In genomic region chr4:94208268-94208667, GRCh38 we compare ENCODE assay signal across 8 cellular contexts. TPM values are rescaled to one million over a fixed set of nuclear protein-coding genes. Genes with fewer than 3 reads are reported as not detected.
DNase-seq lines count a peak whose midpoint lies in the region; ATAC-seq and TF ChIP-seq lines count a peak whose summit lies in the region.

No MANE protein-coding gene starts in this region.

- no peaks in the 10 kb centered on the region for H3K79me2 ChIP-seq in parathyroid adenoma

- no peaks in the 10 kb centered on the region for H3K27me3 ChIP-seq in parathyroid adenoma (ENCODE audit: control insufficient read depth, insufficient read depth, low read length)

- peak; percentile 53 for DNase-seq in OCI-M1 (lab: John Stamatoyannopoulos, UW)
- DNase-seq in epithelial cell of proximal tubule (ENCODE audit: low read depth) = no peak
- DNase-seq in stimulated activated CD8-positive, alpha-beta memory T cell treated with anti-CD3 and anti-CD28 coated beads, Interleukin-4, amount 100 ng/mL, for 48 hours = no peak
- DNase-seq in activated effector memory CD4-positive, alpha-beta T cell treated with anti-CD3 and anti-CD28 coated beads, Interleukin-2, amount 50 U/mL, for 16 hours = no peak

- ATAC-seq in GM21360 (IDR thresholded peaks at IDR 0.05; ENCODE audit: unreplicated experiment) (no peak), HG03342 (IDR thresholded peaks at IDR 0.05; ENCODE audit: unreplicated experiment) (no peak)

- H3K9ac ChIP-seq in parathyroid adenoma = peak overlapping the region; percentile 3

- H3K9me3 ChIP-seq in parathyroid adenoma (ENCODE audit: control insufficient read depth, low read length) = no peaks in the 10 kb centered on the region

- H3K4me1 ChIP-seq in parathyroid adenoma = no peaks in the 10 kb centered on the region

- TF ChIP-seq CTCF in epithelial cell of proximal tubule (conservative IDR thresholded peaks at IDR 0.05; ENCODE audit: low read depth, low read length) (no peak), parathyroid adenoma (IDR thresholded peaks at IDR 0.05) (no peak)

- H3K4me2 ChIP-seq in parathyroid adenoma (ENCODE audit: low read length) = peak overlapping the region; percentile 88

- H3K36me3 ChIP-seq in parathyroid adenoma (ENCODE audit: control insufficient read depth, insufficient read depth, low read length) = no peaks in the 10 kb centered on the region

- peak overlapping the region; percentile 97 for H2AFZ ChIP-seq in parathyroid adenoma

- peak overlapping the region; percentile 90 for H3K27ac ChIP-seq in parathyroid adenoma

- peak overlapping the region; percentile 76 for H3K4me3 ChIP-seq in GM08714 (ENCODE audit: low read length)
- H3K4me3 ChIP-seq in epithelial cell of proximal tubule (ENCODE audit: low read depth, low read length) = peak overlapping the region; percentile 90
- H3K4me3 ChIP-seq in parathyroid adenoma (ENCODE audit: low read depth, low read length) = peak overlapping the region; percentile 99

RNA-seq across cellular contexts. Expression of gene SMARCAD1, which starts 0.6 kb away (rescaled TPM):
- total RNA-seq in epithelial cell of proximal tubule = 24.5 and 28.1 TPM in 2 replicates
